ENCODE assay signal across 8 cellular contexts in genomic region chr1:1080122-1080753, GRCh38. TPM values are rescaled to one million over a fixed set of nuclear protein-coding genes. Genes with fewer than 3 reads are reported as not detected.
DNase-seq lines count a peak whose midpoint lies in the region; ATAC-seq, FAIRE-seq and TF ChIP-seq lines count a peak whose summit lies in the region.

No MANE protein-coding gene starts in this region.

- TF ChIP-seq CTCF in GM10248 (IDR thresholded peaks at IDR 0.05; ENCODE audit: control extremely low read depth, extremely low read depth, low read depth, missing control alignments): no peak
- TF ChIP-seq CTCF in K562 (IDR thresholded peaks at IDR 0.05 in 2 of 3, conservative IDR thresholded peaks at IDR 0.05 in 1 of 3; ENCODE audit: insufficient read depth in 2 of 3, low read depth in 1 of 3, low read length in 3 of 3): no peak
- no peak for TF ChIP-seq CTCF in spleen (IDR thresholded peaks at IDR 0.05 in 8 of 11, conservative IDR thresholded peaks at IDR 0.05 in 3 of 11)
- TF ChIP-seq CTCF in OCI-LY7 (conservative IDR thresholded peaks at IDR 0.05; ENCODE audit: low read length): no peak

- no peak for TF ChIP-seq EP300 in K562 (IDR thresholded peaks at IDR 0.05; ENCODE audit: low read length)

- ATAC-seq in K562: peak; percentile 88
- no peak for ATAC-seq in GM21360 (IDR thresholded peaks at IDR 0.05; ENCODE audit: unreplicated experiment)

- H3K36me3 ChIP-seq in K562 (ENCODE audit: control insufficient read depth, insufficient read depth, low read length) (peaks cover 11% of the 10 kb centered on the region; the same call in 1 of the 3 replicates), spleen (peaks cover 0 to 31% (median 2%) of the 10 kb centered on the region in 6 donors), OCI-LY7 (ENCODE audit: insufficient read depth, low read length) (no peaks in the 10 kb centered on the region)

- H4K20me1 ChIP-seq in K562 (replicated peaks; ENCODE audit: control insufficient read depth, insufficient read depth, low read length) (no peaks in the 10 kb centered on the region), OCI-LY7 (ENCODE audit: insufficient read depth, low read length) (no peaks in the 10 kb centered on the region)

- peak; percentile 18; the same call in 1 of the 2 replicates for TF ChIP-seq POLR2A in K562 (conservative IDR thresholded peaks at IDR 0.05)
- TF ChIP-seq POLR2A in spleen (IDR thresholded peaks at IDR 0.05): no peak

- POLR2A ChIA-PET in GM10248 (lab: Yijun Ruan, JAX) (no interaction called here), K562 (lab: Yijun Ruan, JAX) (interaction anchor here (0.7 to 1.1 kb wide), 2 partner anchors 21 to 176 kb away, joined by 4 read pairs; no protein-coding TSS in a partner anchor), OCI-LY7 (lab: Charles Lee) (no interaction called here)

- peak overlapping the region; percentile 28 to 89; a peak in 3 of 4 replicates for H3K9ac ChIP-seq in K562 (ENCODE audit: insufficient read depth in 1 of 2, low read depth in 2 of 2, low read length in 2 of 2)

- FAIRE-seq in K562 (lab: Jason Lieb, UNC): peak; percentile 73

- H2AFZ ChIP-seq in K562 (ENCODE audit: low read depth, low read length): peak overlapping the region; percentile 75
- H2AFZ ChIP-seq in OCI-LY7 (ENCODE audit: low read length): no peak overlapping the region

- CTCF ChIA-PET in GM10248 (lab: Yijun Ruan, JAX): interaction anchor here (0.9 to 1.1 kb wide), 2 partner anchors 17 to 21 kb away, joined by 3 read pairs; no protein-coding TSS in a partner anchor
- CTCF ChIA-PET in K562 (lab: Yijun Ruan, JAX; ENCODE audit: low intra/inter-chr PET ratio): no interaction called here
- CTCF ChIA-PET in OCI-LY7 (lab: Charles Lee; ENCODE audit: unreplicated experiment): no interaction called here

- H3K4me1 ChIP-seq in K562 (replicated peaks in 1 of 2; ENCODE audit: control insufficient read depth in 2 of 2, insufficient read depth in 2 of 2, low read length in 2 of 2): peaks cover 12 to 66% of the 10 kb centered on the region in 2 experiments
- peaks cover 10 to 14% (median 12%) of the 10 kb centered on the region in 6 donors for H3K4me1 ChIP-seq in spleen
- no peaks in the 10 kb centered on the region for H3K4me1 ChIP-seq in OCI-LY7 (ENCODE audit: insufficient read depth, low read length, poor library complexity, severe bottlenecking)

- H3K4me2 ChIP-seq in K562 (ENCODE audit: insufficient read depth, low read length): peak overlapping the region; percentile 87
- H3K4me2 ChIP-seq in OCI-LY7 (ENCODE audit: low read length): no peak overlapping the region

- H3K79me2 ChIP-seq in K562 (ENCODE audit: control insufficient read depth, insufficient read depth, low read length) (no peaks in the 10 kb centered on the region), OCI-LY7 (ENCODE audit: insufficient read depth, low read depth, low read length) (no peaks in the 10 kb centered on the region)

- in situ Hi-C loops in K562 (cut with MboI): no loop called here

- peak; percentile 89 for DNase-seq in 8988T
- DNase-seq in GM10248 (ENCODE audit: extremely low spot score): peak; percentile 77
- DNase-seq in NCI-H2227 (lab: John Stamatoyannopoulos, UW; ENCODE audit: unreplicated experiment): peak; percentile 83
- peak; percentile 74 to 90 (median 88) for DNase-seq in K562 (ENCODE audit: extremely low read depth in 1 of 4, low spot score in 3 of 4)
- peak; percentile 84 for DNase-seq in spleen
- no peak for DNase-seq in OCI-LY7 (ENCODE audit: low spot score)

- no peaks in the 10 kb centered on the region; the same call in 1 of the 2 replicates for H3K9me3 ChIP-seq in K562 (replicated peaks; ENCODE audit: control insufficient read depth, insufficient read depth, low read depth, low read length)
- no peaks in the 10 kb centered on the region for H3K9me3 ChIP-seq in iPS-18c (ENCODE audit: control insufficient read depth, insufficient read depth, low read length)
- H3K9me3 ChIP-seq in spleen: no peaks in the 10 kb centered on the region
- no peaks in the 10 kb centered on the region for H3K9me3 ChIP-seq in OCI-LY7 (ENCODE audit: low read length)

- BruUV-seq in K562 (replicated peaks; lab: Mats Ljungman, UMichigan) (no TSS peak), OCI-LY7 (replicated peaks; lab: Mats Ljungman, UMichigan) (no TSS peak)

- TF ChIP-seq RAD21 in K562 (CRISPR knock-in tag; conservative IDR thresholded peaks at IDR 0.05 in 1 of 2, IDR thresholded peaks at IDR 0.05 in 1 of 2): no peak

- 5% methylated on average over 16 of the region's 22 CpGs for WGBS in K562 (ENCODE audit: insufficient coverage, low coverage, missing lambda C conversion rate)
- WGBS in spleen, 5 donors: 5 to 19% (median 10%) methylated on average over 15 to 20 of the region's 22 CpGs

- peaks cover 0 to under 1% of the 10 kb centered on the region in 2 experiments; a peak in 1 of 5 replicates for H3K27me3 ChIP-seq in K562 (ENCODE audit: control insufficient read depth in 2 of 2, insufficient read depth in 2 of 2, low read length in 2 of 2)
- peaks cover 0 to 24% (median 7%) of the 10 kb centered on the region in 7 donors for H3K27me3 ChIP-seq in spleen (replicated peaks in 1 of 7)

- intact Hi-C loops in K562 (cut with micrococcal nuclease): no loop called here
- intact Hi-C loops in spleen (cut with DNase I; ENCODE audit: low total_unique reads): no loop called here
- intact Hi-C loops in OCI-LY7 (cut with micrococcal nuclease; ENCODE audit: unreplicated experiment): no loop called here

- H3K4me3 ChIP-seq in K562 (peak overlapping the region; percentile 21), iPS-18c (ENCODE audit: insufficient read depth, low read depth, low read length) (peak overlapping the region; percentile 36), spleen (peak overlapping the region in 6 of 8 donors; percentile 15 to 58 (median 24)), OCI-LY7 (ENCODE audit: low read depth, low read length, poor library complexity, severe bottlenecking) (no peak overlapping the region)

- no peaks in the 10 kb centered on the region for H3K9me2 ChIP-seq in OCI-LY7 (ENCODE audit: insufficient read depth, low read length)

- no peaks in the 10 kb centered on the region for H3K9me1 ChIP-seq in K562 (ENCODE audit: control insufficient read depth, insufficient read depth, low read length)

- H3K27ac ChIP-seq in K562 (ENCODE audit: extremely low read depth, low read depth, low read length): no peak overlapping the region
- peak overlapping the region in 1 of 8 donors; percentile 18 for H3K27ac ChIP-seq in spleen
- H3K27ac ChIP-seq in OCI-LY7 (ENCODE audit: low read depth, low read length, poor library complexity, severe bottlenecking): no peak overlapping the region

TF ChIP-seq in K562, 482 proteins besides CTCF, POLR2A, EP300 and RAD21 (continues in another document):
- TF ChIP-seq RAD51 (IDR thresholded peaks at IDR 0.05; ENCODE audit: borderline replicate concordance, low read depth) (peak; percentile 96), SMC3 (conservative IDR thresholded peaks at IDR 0.05; ENCODE audit: insufficient read depth, low read depth, low read length) (no peak)

RNA-seq across cellular contexts. Expression of gene RNF223, which starts 6.1 kb away (rescaled TPM):
- 0.35 TPM in 1 of 2 replicates, not detected in the other for total RNA-seq in K562 (2011; cell fraction: chromatin; rRNA removed; ENCODE audit: low replicate concordance)
- total RNA-seq in K562 (2011; cell fraction: nucleolus; rRNA removed): 0.17 TPM in 1 of 2 replicates, not detected in the other
- total RNA-seq in K562 (2011; cell fraction: nucleoplasm; rRNA removed): not detected in 2 replicates
- 0.32 TPM in 1 of 2 replicates, not detected in the other for total RNA-seq in K562 (2014; rRNA removed)
- not detected in 2 replicates for total RNA-seq in K562 (2014; rRNA removed; fragmentation: Illumina TruSeq; extraction: Trizol)
- total RNA-seq in K562 (2015; rRNA removed; fragmentation: Illumina TruSeq; extraction: Trizol): not detected in 2 replicates
- total RNA-seq in K562 (2021): not detected in 2 replicates
- 0.04 TPM in 2 replicates for polyA plus RNA-seq in K562 (2011; rRNA removed)
- 0.04 and 0.06 TPM in 2 replicates for polyA plus RNA-seq in K562 (2011; cell fraction: cytosol; rRNA removed)
- 0.06 and 0.07 TPM in 2 replicates for polyA plus RNA-seq in K562 (2011; cell fraction: nucleus; rRNA removed)
- polyA plus RNA-seq in K562 (2012): 0.04 and 0.11 TPM in 2 replicates
- not detected in 2 replicates for polyA plus RNA-seq in K562 (2014; fragmentation: Illumina TruSeq; extraction: Trizol)
- polyA plus RNA-seq in K562 (2014; fragmentation: Nextera tagmentation; extraction: Ambion mirVana): not detected
- polyA plus RNA-seq in K562 (2014; rRNA removed): not detected in 2 replicates
- polyA minus RNA-seq in K562 (2011; rRNA and poly(A)+ RNA removed): not detected in 2 replicates
- polyA minus RNA-seq in K562 (2011; cell fraction: cytosol; rRNA and poly(A)+ RNA removed): not detected in 2 replicates
- 0.13 and 0.22 TPM in 2 replicates for polyA minus RNA-seq in K562 (2011; cell fraction: nucleus; rRNA and poly(A)+ RNA removed)
- not detected for total RNA-seq in spleen
- polyA plus RNA-seq in spleen: not detected
- total RNA-seq in OCI-LY7 (2014; rRNA removed; shearing (Covaris generic)): not detected in 2 replicates
- total RNA-seq in OCI-LY7 (2022): not detected in 2 replicates

RNA-seq across cellular contexts. Expression of gene C1orf159, which starts 35.7 kb away (rescaled TPM):
- 35.9 and 114 TPM in 2 replicates for total RNA-seq in K562 (2011; cell fraction: chromatin; rRNA removed; ENCODE audit: low replicate concordance)
- 121 and 123 TPM in 2 replicates for total RNA-seq in K562 (2011; cell fraction: nucleolus; rRNA removed)
- total RNA-seq in K562 (2011; cell fraction: nucleoplasm; rRNA removed): 60.4 and 67.1 TPM in 2 replicates
- total RNA-seq in K562 (2014; rRNA removed) (34.0 and 50.2 TPM in 2 replicates), K562 (2014; rRNA removed; fragmentation: Illumina TruSeq; extraction: Trizol) (1.0 and 1.4 TPM in 2 replicates), K562 (2015; rRNA removed; fragmentation: Illumina TruSeq; extraction: Trizol) (10.6 and 12.2 TPM in 2 replicates), K562 (2021) (42.3 and 46.4 TPM in 2 replicates), spleen (10 to 100 TPM; 12.1 to 22.5 (median 18.7) TPM), OCI-LY7 (2022) (24.1 and 24.5 TPM in 2 replicates)
- polyA plus RNA-seq in K562 (2011; rRNA removed) (13.2 and 23.8 TPM in 2 replicates), K562 (2014; fragmentation: Illumina TruSeq; extraction: Trizol) (6.3 and 17.8 TPM in 2 replicates), K562 (2014; fragmentation: Nextera tagmentation; extraction: Ambion mirVana) (under 1 TPM; 0.28 to 0.60 TPM), K562 (2014; rRNA removed) (52.8 and 54.9 TPM in 2 replicates), spleen (10 to 100 TPM in 2 of 3 donors, 1 to 10 TPM in 1; 8.5 to 25.7 (median 24.1) TPM)
- polyA plus RNA-seq in K562 (2011; cell fraction: cytosol; rRNA removed): 21.2 and 54.5 TPM in 2 replicates
- polyA plus RNA-seq in K562 (2011; cell fraction: nucleus; rRNA removed): 125 and 192 TPM in 2 replicates
- 23.9 and 32.3 TPM in 2 replicates for polyA plus RNA-seq in K562 (2012)
- polyA minus RNA-seq in K562 (2011; rRNA and poly(A)+ RNA removed): 3.2 and 3.9 TPM in 2 replicates
- polyA minus RNA-seq in K562 (2011; cell fraction: cytosol; rRNA and poly(A)+ RNA removed): 12.4 and 13.6 TPM in 2 replicates
- 34.3 and 38.5 TPM in 2 replicates for polyA minus RNA-seq in K562 (2011; cell fraction: nucleus; rRNA and poly(A)+ RNA removed)
- 13.1 and 27.6 TPM in 2 replicates for total RNA-seq in OCI-LY7 (2014; rRNA removed; shearing (Covaris generic))
